13 cellular contexts compared by ENCODE assay signal in genomic region chr1:203534526-203534925, GRCh38. TPM values are rescaled to one million over a fixed set of nuclear protein-coding genes. Genes with fewer than 3 reads are reported as not detected.
DNase-seq lines count a peak whose midpoint lies in the region; ATAC-seq lines count a peak whose summit lies in the region.
"Had no signal": no experiment of that assay in that cellular context is flagged by ENCODE, and none has a peak within 500 bp of the region (broad histone marks: within the 10 kb centered on the region; RNA-seq: fewer than 3 reads in every experiment).

No MANE protein-coding gene starts in this region.

- H3K9ac ChIP-seq in skeletal muscle satellite cell (ENCODE audit: low read depth, low read length): peak overlapping the region; percentile 32

- H3K36me3 ChIP-seq in skeletal muscle satellite cell (ENCODE audit: insufficient read depth, low read length): no peaks in the 10 kb centered on the region
- H3K36me3 ChIP-seq: heart right ventricle had no signal

- DNase-seq in EH (ENCODE audit: low read depth) (peak; percentile 99), left cardiac atrium (peak; percentile 81), iPS-NIHi11 (ENCODE audit: low spot score) (no peak), NCI-H187 (lab: John Stamatoyannopoulos, UW) (no peak), NCI-H1048 (lab: John Stamatoyannopoulos, UW) (no peak)
- DNase-seq: activated gamma-delta T cell treated with Interleukin-2 at 50 U/mL for 16 hours; heart right ventricle; stimulated activated naive CD8-positive, alpha-beta T cell treated with anti-CD3 and anti-CD28 coated beads, Interleukin-15, amount 100 ng/mL, for 72 hours had no signal

- 51 to 84% (median 55%) methylated on average over 3 of the region's 3 CpGs for WGBS in adipose tissue, 3 donors

- intact Hi-C loops in left cardiac atrium (cut with DNase I): no loop called here

- H3K27me3 ChIP-seq in skeletal muscle satellite cell (ENCODE audit: control insufficient read depth, insufficient read depth, low read length): no peaks in the 10 kb centered on the region
- H3K27me3 ChIP-seq: heart right ventricle had no signal

- ATAC-seq in left cardiac atrium: peak in 1 of 2 donors; percentile 56
- ATAC-seq in GM18858 (IDR thresholded peaks at IDR 0.05; ENCODE audit: unreplicated experiment): no peak
- ATAC-seq: stimulated activated naive CD8-positive, alpha-beta T cell treated with anti-CD3 and anti-CD28 coated beads, Interleukin-15, amount 100 ng/mL, for 72 hours had no signal

- no peaks in the 10 kb centered on the region for H3K9me3 ChIP-seq in skeletal muscle satellite cell (replicated peaks; ENCODE audit: low read length)
- H3K9me3 ChIP-seq: heart right ventricle had no signal

- peaks cover 47% of the 10 kb centered on the region for H3K4me1 ChIP-seq in skeletal muscle satellite cell (ENCODE audit: control insufficient read depth, insufficient read depth, low read length)

- H3K4me2 ChIP-seq in skeletal muscle satellite cell (ENCODE audit: low read length): peak overlapping the region; percentile 72

- H3K4me3 ChIP-seq in skeletal muscle satellite cell (ENCODE audit: low read length): peak overlapping the region; percentile 37
- H3K4me3 ChIP-seq: heart right ventricle had no signal

- peak overlapping the region; percentile 51 for H3K27ac ChIP-seq in adipose tissue (ENCODE audit: low read depth, low read length)

RNA-seq across cellular contexts. Expression of gene OPTC, which starts 40.6 kb away (rescaled TPM):
- polyA plus RNA-seq in adipose tissue: not detected
- total RNA-seq in left cardiac atrium: not detected
- total RNA-seq in skeletal muscle satellite cell (2012; rRNA removed): not detected in 2 replicates
- total RNA-seq: heart right ventricle; progenitor cell of endocrine pancreas; T-helper 2 cell treated with Interferon-gamma antibody and Interleukin-4, amounts not matched to agents 100 ng/mL and 5 ng/mL, for 36 hours had no signal
- polyA plus RNA-seq: heart right ventricle had no signal

RNA-seq across cellular contexts. Expression of gene PRELP, which starts 58.9 kb away (rescaled TPM):
- polyA plus RNA-seq in adipose tissue: 10 to 100 TPM in 2 of 3 donors, 1 to 10 TPM in 1; 5.7 to 86.3 (median 69.6) TPM
- 10 to 100 TPM; 47.4 to 71.7 TPM for total RNA-seq in left cardiac atrium
- total RNA-seq in skeletal muscle satellite cell (2012; rRNA removed): under 0.01 TPM in 1 of 2 replicates, not detected in the other
- total RNA-seq: T-helper 2 cell treated with Interferon-gamma antibody and Interleukin-4, amounts not matched to agents 100 ng/mL and 5 ng/mL, for 36 hours had no signal

Comparison
In these comparisons a context has a peak if more than half of its experiments do, and no peak if none do; other contexts are left out.
1. DNase-seq: peak in EH (single experiment) and left cardiac atrium (single experiment); none in iPS-NIHi11 (single experiment), NCI-H187 (0 of 2) and NCI-H1048 (single experiment).